Comparison of ENCODE assay signal across 20 cellular contexts in the genomic region with DNA sequence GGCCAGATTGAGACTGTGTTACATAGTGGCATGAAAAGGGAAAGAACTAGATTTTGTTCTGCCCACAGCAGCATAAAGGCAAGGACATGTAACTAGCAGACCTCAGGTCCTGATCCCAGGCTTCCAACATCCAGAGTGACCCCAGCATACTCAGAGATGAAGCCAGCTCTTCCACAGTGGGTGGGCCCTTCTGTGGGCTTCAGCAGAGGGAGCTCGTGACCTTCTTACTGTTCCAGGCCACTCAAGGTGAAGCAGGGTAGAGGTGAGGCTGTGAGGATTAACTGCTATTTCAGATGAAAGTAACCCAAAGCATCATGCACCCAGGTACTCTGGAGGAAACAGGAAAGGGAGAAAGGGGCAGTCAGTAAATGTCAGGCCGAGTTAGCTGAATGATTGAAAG. TPM values are rescaled to one million over a fixed set of nuclear protein-coding genes. Genes with fewer than 3 reads are reported as not detected.
DNase-seq lines count a peak whose midpoint lies in the region; ATAC-seq, FAIRE-seq and TF ChIP-seq lines count a peak whose summit lies in the region.
"Had no signal": no experiment of that assay in that cellular context is flagged by ENCODE, and none has a peak within 500 bp of the region (broad histone marks: within the 10 kb centered on the region; RNA-seq: fewer than 3 reads in every experiment).

No MANE protein-coding gene starts in this region.

- H3K27me3 ChIP-seq in OCI-LY3 (ENCODE audit: low read depth, low read length): peaks cover 69% of the 10 kb centered on the region
- no peaks in the 10 kb centered on the region for H3K27me3 ChIP-seq in GM12878 (replicated peaks in 1 of 2; ENCODE audit: control insufficient read depth in 2 of 2, insufficient read depth in 2 of 2, low read length in 1 of 2)
- no peaks in the 10 kb centered on the region for H3K27me3 ChIP-seq in prostate gland (replicated peaks; ENCODE audit: insufficient read depth)
- H3K27me3 ChIP-seq: BLaER1 treated with 17β-estradiol and CSF1 and Interleukin-3, amounts not matched to agents 10 nM and 100 nM had no signal

- peaks cover 32% of the 10 kb centered on the region for H4K20me1 ChIP-seq in OCI-LY3 (ENCODE audit: insufficient read depth, low read length)
- H4K20me1 ChIP-seq in GM12878 (ENCODE audit: control insufficient read depth, insufficient read depth): no peaks in the 10 kb centered on the region
- H4K20me1 ChIP-seq: BLaER1 treated with 17β-estradiol and CSF1 and Interleukin-3, amounts not matched to agents 10 nM and 100 nM had no signal

- H3K4me1 ChIP-seq in OCI-LY3 (ENCODE audit: low read length) (no peaks in the 10 kb centered on the region), GM12878 (ENCODE audit: control insufficient read depth, insufficient read depth, low read length) (no peaks in the 10 kb centered on the region), prostate gland (replicated peaks) (no peaks in the 10 kb centered on the region)

- no TSS peak for BruUV-seq in GM12878 (replicated peaks; lab: Mats Ljungman, UMichigan)

- 62% methylated on average over 2 of the region's 2 CpGs for WGBS in GM12878 (ENCODE audit: insufficient coverage, insufficient replicate concordance, low lambda C conversion rate, missing lambda C conversion rate)
- WGBS in prostate gland: 92% methylated on average over 2 of the region's 2 CpGs

- TF ChIP-seq RAD21 in GM12878 (IDR thresholded peaks at IDR 0.05; ENCODE audit: insufficient read depth, low read depth, low read length): peak; percentile 25

- FAIRE-seq in D721Med (lab: Jason Lieb, UNC) (no peak), GM12878 (lab: Jason Lieb, UNC) (no peak)
- FAIRE-seq: HepG2 had no signal

- no peak for TF ChIP-seq EP300 in GM12878 (IDR thresholded peaks at IDR 0.05; ENCODE audit: borderline replicate concordance in 1 of 2, control insufficient read depth in 1 of 2, low read depth in 2 of 2, low read length in 2 of 2)

- no peaks in the 10 kb centered on the region for H3K79me2 ChIP-seq in OCI-LY3 (ENCODE audit: low read length)
- H3K79me2 ChIP-seq in GM12878 (ENCODE audit: control insufficient read depth, insufficient read depth, low read length): no peaks in the 10 kb centered on the region

- H3K4me2 ChIP-seq in OCI-LY3 (ENCODE audit: low read length) (no peak overlapping the region), GM12878 (ENCODE audit: control insufficient read depth, insufficient read depth) (no peak overlapping the region)
- H3K4me2 ChIP-seq: BLaER1 treated with 17β-estradiol and CSF1 and Interleukin-3, amounts not matched to agents 10 nM and 100 nM had no signal

- H3K27ac ChIP-seq in OCI-LY3 (ENCODE audit: low read length) (no peak overlapping the region), GM12878 (ENCODE audit: control insufficient read depth, insufficient read depth) (no peak overlapping the region), prostate gland (no peak overlapping the region)
- H3K27ac ChIP-seq: BLaER1 treated with 17β-estradiol and CSF1 and Interleukin-3, amounts not matched to agents 10 nM and 100 nM had no signal

- CTCF ChIA-PET in GM12878 (lab: Yijun Ruan, JAX): interaction anchor here (0.6 to 1.8 kb wide), 5 partner anchors 8 to 671 kb away, joined by 3 to 9 read pairs (median 4); no protein-coding TSS in a partner anchor

- in situ Hi-C loops in GM12878 (cut with MboI): no loop called here

- TF ChIP-seq POLR2A in GM12878 (IDR thresholded peaks at IDR 0.05; ENCODE audit: low read depth, low read length): no peak
- TF ChIP-seq POLR2A in prostate gland (IDR thresholded peaks at IDR 0.05): no peak

- intact Hi-C loops in GM12878 (cut with micrococcal nuclease; ENCODE audit: unreplicated experiment): no loop called here
- intact Hi-C loops in prostate gland (cut with DNase I): no loop called here

- H3K4me3 ChIP-seq in GM12875 (ENCODE audit: low read depth, low read length): no peak overlapping the region
- no peak overlapping the region for H3K4me3 ChIP-seq in OCI-LY3 (ENCODE audit: low read length)
- no peak overlapping the region for H3K4me3 ChIP-seq in GM12878
- H3K4me3 ChIP-seq in prostate gland: no peak overlapping the region
- H3K4me3 ChIP-seq: BLaER1 treated with 17β-estradiol and CSF1 and Interleukin-3, amounts not matched to agents 10 nM and 100 nM had no signal

- ATAC-seq in GM12878: peak; percentile 40; the same call in 1 of the 3 replicates
- ATAC-seq in HG02938 (IDR thresholded peaks at IDR 0.05; ENCODE audit: unreplicated experiment): no peak
- ATAC-seq in GM21786 (IDR thresholded peaks at IDR 0.05; ENCODE audit: unreplicated experiment): no peak
- ATAC-seq: CD8-positive, alpha-beta T cell; HCT116; HepG2 had no signal

- no peaks in the 10 kb centered on the region for H3K9me3 ChIP-seq in OCI-LY3 (ENCODE audit: insufficient read depth, low read length)
- H3K9me3 ChIP-seq in GM12878 (replicated peaks; ENCODE audit: control insufficient read depth, insufficient read depth, low read length): no peaks in the 10 kb centered on the region
- H3K9me3 ChIP-seq in prostate gland: no peaks in the 10 kb centered on the region
- H3K9me3 ChIP-seq: BLaER1 treated with 17β-estradiol and CSF1 and Interleukin-3, amounts not matched to agents 10 nM and 100 nM had no signal

- RAD21 ChIA-PET in GM12878 (lab: Charles Lee; ENCODE audit: unreplicated experiment): interaction anchor here (1.2 kb wide), 1 partner anchor 216 kb away, joined by 3 read pairs; no protein-coding TSS in a partner anchor

- H3K9ac ChIP-seq in OCI-LY3 (ENCODE audit: low read length): no peak overlapping the region
- H3K9ac ChIP-seq in GM12878 (ENCODE audit: control insufficient read depth, insufficient read depth, low read length): no peak overlapping the region
- H3K9ac ChIP-seq: BLaER1 treated with 17β-estradiol and CSF1 and Interleukin-3, amounts not matched to agents 10 nM and 100 nM had no signal

- SMC1A ChIA-PET in GM12878 (lab: Charles Lee; ENCODE audit: uncharacterized antibody, unreplicated experiment): interaction anchor here (0.8 to 1.8 kb wide), 4 partner anchors 8 to 465 kb away, joined by 3 to 5 read pairs (median 4); no protein-coding TSS in a partner anchor

- DNase-seq in D721Med (ENCODE audit: insufficient read length, low spot score) (no peak), GM12878 (ENCODE audit: low read depth, low spot score) (no peak), prostate gland (ENCODE audit: low spot score) (no peak), DMS 273 treated with DMSO at 0.1 percent for 48 hours (lab: John Stamatoyannopoulos, UW) (no peak)
- DNase-seq: 8988T; Calu3; CD8-positive, alpha-beta T cell; DMS153; DMS79; GOT3; H7; HFFc6; KG1 had no signal

- H3K36me3 ChIP-seq in OCI-LY3 (replicated peaks; ENCODE audit: low read depth, low read length) (no peaks in the 10 kb centered on the region), GM12878 (ENCODE audit: control insufficient read depth in 2 of 2, insufficient read depth in 2 of 2, low read length in 1 of 2) (no peaks in the 10 kb centered on the region), prostate gland (no peaks in the 10 kb centered on the region)

- peak; percentile 7 for TF ChIP-seq CTCF in D721Med (IDR thresholded peaks at IDR 0.05; ENCODE audit: insufficient read depth, missing control alignments)
- TF ChIP-seq CTCF in GM12875 (IDR thresholded peaks at IDR 0.05; ENCODE audit: borderline replicate concordance, insufficient read depth, low read depth, low read length): peak; percentile 19; the same call in 1 of the 2 replicates
- TF ChIP-seq CTCF in OCI-LY3 (IDR thresholded peaks at IDR 0.05; ENCODE audit: low read depth, low read length): peak; percentile 47
- TF ChIP-seq CTCF in GM12878 (IDR thresholded peaks at IDR 0.05 in 2 of 3, conservative IDR thresholded peaks at IDR 0.05 in 1 of 3; ENCODE audit: control insufficient read depth in 2 of 3, extremely low read depth in 1 of 3, insufficient read depth in 1 of 3, low read depth in 3 of 3, low read length in 3 of 3): peak in 2 of 3 experiments; percentile 12 to 25; a peak in 1 of 6 replicates
- TF ChIP-seq CTCF in prostate gland (IDR thresholded peaks at IDR 0.05): no peak

- no peak overlapping the region for H2AFZ ChIP-seq in OCI-LY3 (ENCODE audit: low read depth, low read length)
- no peak overlapping the region for H2AFZ ChIP-seq in GM12878 (ENCODE audit: control insufficient read depth, low read depth, low read length)

- POLR2A ChIA-PET in GM12878 (lab: Charles Lee): no interaction called here

RNA-seq across cellular contexts. Expression of a gene that starts 0.9 kb away (rescaled TPM):
- 19.8 and 23.8 TPM in 2 replicates for total RNA-seq in GM12878 (2013; cell fraction: nucleolus; rRNA removed)
- total RNA-seq in GM12878 (2014; rRNA removed) (2.9 and 3.3 TPM in 2 replicates), GM12878 (2014; rRNA removed; fragmentation: Illumina TruSeq; extraction: Trizol) (2.8 and 3.3 TPM in 2 replicates), GM12878 (2021) (4.5 and 5.8 TPM in 2 replicates), prostate gland (10 to 100 TPM in 1 of 2 donors, 1 to 10 TPM in 1; 8.9 to 14.5 TPM)
- 4.9 TPM for polyA plus RNA-seq in GM12878 (2011; ENCODE audit: low read depth)
- polyA plus RNA-seq in GM12878 (2011; rRNA removed) (3.9 and 4.4 TPM in 2 replicates), GM12878 (2014; fragmentation: Illumina TruSeq; extraction: Trizol) (4.3 and 4.9 TPM in 2 replicates), GM12878 (2014; fragmentation: Nextera tagmentation; extraction: Ambion mirVana) (1 to 10 TPM; 1.4 to 2.3 TPM), GM12878 (2014; rRNA removed) (2.8 and 4.7 TPM in 2 replicates), GM12878 (2016; fragmentation: Nextera tagmentation; extraction: Ambion mirVana) (1 to 10 TPM; 1.7 to 3.2 TPM)
- polyA plus RNA-seq in GM12878 (2011; cell fraction: cytosol; rRNA removed): 3.2 and 4.5 TPM in 2 replicates
- polyA plus RNA-seq in GM12878 (2011; cell fraction: nucleus; rRNA removed): 3.9 and 5.7 TPM in 2 replicates
- polyA plus RNA-seq in GM12878 (2012): 7.3 and 7.7 TPM in 2 replicates
- polyA minus RNA-seq in GM12878 (2011; rRNA and poly(A)+ RNA removed): 5.7 and 6.4 TPM in 2 replicates
- polyA minus RNA-seq in GM12878 (2011; cell fraction: cytosol; rRNA and poly(A)+ RNA removed): 1.5 and 1.8 TPM in 2 replicates
- polyA minus RNA-seq in GM12878 (2011; cell fraction: nucleus; rRNA and poly(A)+ RNA removed): 5.2 and 8.6 TPM in 2 replicates

RNA-seq across cellular contexts. Expression of a gene that starts 9.9 kb away (rescaled TPM):
- total RNA-seq in GM12878 (2013; cell fraction: nucleolus; rRNA removed): 108 and 123 TPM in 2 replicates
- 36.8 and 39.3 TPM in 2 replicates for total RNA-seq in GM12878 (2014; rRNA removed)
- total RNA-seq in GM12878 (2014; rRNA removed; fragmentation: Illumina TruSeq; extraction: Trizol): 39.4 and 40.4 TPM in 2 replicates
- 40.7 and 42.0 TPM in 2 replicates for total RNA-seq in GM12878 (2021)
- polyA plus RNA-seq in GM12878 (2011; ENCODE audit: low read depth): 26.2 TPM
- polyA plus RNA-seq in GM12878 (2011; rRNA removed): 76.9 and 93.4 TPM in 2 replicates
- polyA plus RNA-seq in GM12878 (2011; cell fraction: cytosol; rRNA removed): 55.4 and 58.2 TPM in 2 replicates
- polyA plus RNA-seq in GM12878 (2011; cell fraction: nucleus; rRNA removed): 48.6 and 54.8 TPM in 2 replicates
- 24.6 and 28.8 TPM in 2 replicates for polyA plus RNA-seq in GM12878 (2012)
- polyA plus RNA-seq in GM12878 (2014; fragmentation: Illumina TruSeq; extraction: Trizol): 53.7 and 68.1 TPM in 2 replicates
- polyA plus RNA-seq in GM12878 (2014; fragmentation: Nextera tagmentation; extraction: Ambion mirVana): 10 to 100 TPM; 39.4 to 41.9 TPM
- 47.5 and 53.4 TPM in 2 replicates for polyA plus RNA-seq in GM12878 (2014; rRNA removed)
- 10 to 100 TPM; 69.3 to 74.4 TPM for polyA plus RNA-seq in GM12878 (2016; fragmentation: Nextera tagmentation; extraction: Ambion mirVana)
- 57.6 and 79.1 TPM in 2 replicates for polyA minus RNA-seq in GM12878 (2011; rRNA and poly(A)+ RNA removed)
- polyA minus RNA-seq in GM12878 (2011; cell fraction: cytosol; rRNA and poly(A)+ RNA removed): 19.1 and 27.4 TPM in 2 replicates
- 35.9 and 74.2 TPM in 2 replicates for polyA minus RNA-seq in GM12878 (2011; cell fraction: nucleus; rRNA and poly(A)+ RNA removed)
- total RNA-seq in prostate gland: 10 to 100 TPM; 39.4 to 55.2 TPM

Comparison
In these comparisons a context has a peak if more than half of its experiments do, and no peak if none do; other contexts are left out.
1. CTCF ChIP-seq: peak in D721Med (single experiment), GM12875 (single experiment), OCI-LY3 (single experiment) and GM12878 (2 of 3); none in prostate gland (0 of 4).